In genomic region chr19:14519860-14520407, GRCh38 we compare ENCODE assay signal across 8 cellular contexts. TPM values are rescaled to one million over a fixed set of nuclear protein-coding genes. Genes with fewer than 3 reads are reported as not detected.
A peak's percentile ranks its signal among the peaks of the same experiment; 100 is the strongest.
DNase-seq lines count a peak whose midpoint lies in the region; ATAC-seq and TF ChIP-seq lines count a peak whose summit lies in the region.

No MANE protein-coding gene starts in this region.

- H3K36me3 Mint-ChIP-seq in activated naive CD8-positive, alpha-beta T cell treated with anti-CD3 and anti-CD28 coated beads, Interleukin-2, amount 50 U/mL, for 24 hours (ENCODE audit: low read depth): peaks cover 28% of the 10 kb centered on the region

- H3K27ac ChIP-seq in right atrium auricular region (peak overlapping the region; percentile 100), vagina (peak overlapping the region; percentile 100), right cardiac atrium (ENCODE audit: low read length) (no peak overlapping the region)

- H3K27me3 Mint-ChIP-seq in activated naive CD8-positive, alpha-beta T cell treated with anti-CD3 and anti-CD28 coated beads, Interleukin-2, amount 50 U/mL, for 24 hours: no peaks in the 10 kb centered on the region

- no peak for TF ChIP-seq CTCF in right atrium auricular region (IDR thresholded peaks at IDR 0.05)
- no peak for TF ChIP-seq CTCF in vagina (IDR thresholded peaks at IDR 0.05)

- no peaks in the 10 kb centered on the region for H3K9me3 Mint-ChIP-seq in activated naive CD8-positive, alpha-beta T cell treated with anti-CD3 and anti-CD28 coated beads, Interleukin-2, amount 50 U/mL, for 24 hours

- intact Hi-C loops in left cardiac atrium (cut with DNase I): no loop called here
- intact Hi-C loops in vagina (cut with DNase I): no loop called here
- intact Hi-C loops in right cardiac atrium (cut with DNase I): no loop called here

- no peaks in the 10 kb centered on the region for H3K27me3 ChIP-seq in right atrium auricular region
- H3K27me3 ChIP-seq in vagina: no peaks in the 10 kb centered on the region
- no peaks in the 10 kb centered on the region for H3K27me3 ChIP-seq in right cardiac atrium (ENCODE audit: control insufficient read depth, insufficient read depth)

- H3K4me1 ChIP-seq in right atrium auricular region (peaks cover 0 to 35% of the 10 kb centered on the region in 2 donors), vagina (peaks cover 33% of the 10 kb centered on the region), right cardiac atrium (ENCODE audit: control insufficient read depth, insufficient read depth, low read length) (peaks cover 5% of the 10 kb centered on the region)

- 54% methylated on average over 2 of the region's 2 CpGs for WGBS in right cardiac atrium

- H3K27ac Mint-ChIP-seq in activated naive CD8-positive, alpha-beta T cell treated with anti-CD3 and anti-CD28 coated beads, Interleukin-2, amount 50 U/mL, for 24 hours: peak overlapping the region; percentile 97

- DNase-seq in right atrium auricular region (ENCODE audit: low spot score): no peak
- DNase-seq in left cardiac atrium: no peak
- no peak for DNase-seq in activated naive CD8-positive, alpha-beta T cell treated with anti-CD3 and anti-CD28 coated beads, Interleukin-2, amount 50 U/mL, for 24 hours
- DNase-seq in lung microvascular endothelial cell (ENCODE audit: low read depth in 2 of 2): peak; percentile 80 to 87
- DNase-seq in vagina (ENCODE audit: extremely low spot score in 2 of 2): no peak
- DNase-seq in right cardiac atrium: no peak

- H3K4me1 Mint-ChIP-seq in activated naive CD8-positive, alpha-beta T cell treated with anti-CD3 and anti-CD28 coated beads, Interleukin-2, amount 50 U/mL, for 24 hours: peaks cover 65% of the 10 kb centered on the region

- TF ChIP-seq POLR2A in vagina (IDR thresholded peaks at IDR 0.05): no peak

- H3K9me3 ChIP-seq in right atrium auricular region (no peaks in the 10 kb centered on the region), vagina (no peaks in the 10 kb centered on the region), right cardiac atrium (ENCODE audit: control insufficient read depth, low read length) (no peaks in the 10 kb centered on the region)

- ATAC-seq in left cardiac atrium (no peak), GM19467 (IDR thresholded peaks at IDR 0.05; ENCODE audit: unreplicated experiment) (no peak), right cardiac atrium (no peak), HG02678 (IDR thresholded peaks at IDR 0.05; ENCODE audit: unreplicated experiment) (no peak)
- peak; percentile 8 for ATAC-seq in activated naive CD8-positive, alpha-beta T cell treated with anti-CD3 and anti-CD28 coated beads, Interleukin-2, amount 50 U/mL, for 24 hours

- H3K36me3 ChIP-seq in right atrium auricular region (peaks cover 19% of the 10 kb centered on the region), vagina (peaks cover 0 to 17% of the 10 kb centered on the region in 2 donors)

- peak overlapping the region; percentile 86 for H3K4me3 Mint-ChIP-seq in activated naive CD8-positive, alpha-beta T cell treated with anti-CD3 and anti-CD28 coated beads, Interleukin-2, amount 50 U/mL, for 24 hours

- no peak overlapping the region for H3K4me3 ChIP-seq in right atrium auricular region
- H3K4me3 ChIP-seq in vagina: no peak overlapping the region
- H3K4me3 ChIP-seq in right cardiac atrium (ENCODE audit: low read length): no peak overlapping the region

RNA-seq across cellular contexts. Expression of gene DNAJB1, which starts 1.7 kb away (rescaled TPM):
- total RNA-seq in right atrium auricular region (10 to 100 TPM; 36.5 to 52.9 TPM), left cardiac atrium (10 to 100 TPM; 50.7 to 70.5 TPM), lung microvascular endothelial cell (20.7 and 28.4 TPM in 2 replicates), vagina (164 TPM), right cardiac atrium (10 to 100 TPM; 46.7 to 69.5 (median 61.4) TPM)
- polyA plus RNA-seq in right cardiac atrium: 50.6 TPM

RNA-seq across cellular contexts. Expression of gene TECR, which starts 9.5 kb away (rescaled TPM):
- 10 to 100 TPM; 60.3 to 63.9 TPM for total RNA-seq in right atrium auricular region
- 100 to 1,000 TPM in 1 of 2 donors, 10 to 100 TPM in 1; 85.7 to 108 TPM for total RNA-seq in left cardiac atrium
- total RNA-seq in lung microvascular endothelial cell: 20.7 and 24.4 TPM in 2 replicates
- 110 TPM for total RNA-seq in vagina
- 100 to 1,000 TPM in 1 of 4 donors, 10 to 100 TPM in 3; 92.3 to 116 (median 96.8) TPM for total RNA-seq in right cardiac atrium
- polyA plus RNA-seq in right cardiac atrium: 102 TPM

RNA-seq across cellular contexts. Expression of gene GIPC1, which starts 24.0 kb away (rescaled TPM):
- total RNA-seq in right atrium auricular region (10 to 100 TPM; 49.6 to 58.2 TPM), left cardiac atrium (10 to 100 TPM; 49.7 to 49.8 TPM), lung microvascular endothelial cell (91.1 and 123 TPM in 2 replicates), vagina (81.0 TPM), right cardiac atrium (10 to 100 TPM; 47.0 to 57.3 (median 49.3) TPM)
- polyA plus RNA-seq in right cardiac atrium: 52.6 TPM

RNA-seq across cellular contexts. Expression of gene PTGER1, which starts 44.8 kb away (rescaled TPM):
- total RNA-seq in right atrium auricular region (not detected), left cardiac atrium (under 1 TPM; 0.24 to 0.97 TPM), lung microvascular endothelial cell (under 0.01 and 0.20 TPM in 2 replicates), vagina (not detected), right cardiac atrium (under 1 TPM in 1 of 4 donors, not detected in 3; 0.33 TPM)
- not detected for polyA plus RNA-seq in right cardiac atrium

RNA-seq across cellular contexts. Expression of gene NDUFB7, which starts 51.9 kb away (rescaled TPM):
- total RNA-seq in right atrium auricular region (100 to 1,000 TPM; 593 to 729 TPM), left cardiac atrium (100 to 1,000 TPM; 357 to 393 TPM), lung microvascular endothelial cell (382 and 418 TPM in 2 replicates), vagina (375 TPM), right cardiac atrium (100 to 1,000 TPM; 352 to 481 (median 400) TPM)
- 1,159 TPM for polyA plus RNA-seq in right cardiac atrium

Comparison
In these comparisons a context has a peak if more than half of its experiments do, and no peak if none do; other contexts are left out.
1. DNase-seq: peak in lung microvascular endothelial cell (2 of 2); none in right atrium auricular region (single experiment), left cardiac atrium (single experiment), activated naive CD8-positive, alpha-beta T cell treated with anti-CD3 and anti-CD28 coated beads, Interleukin-2, amount 50 U/mL, for 24 hours (single experiment), vagina (0 of 2) and right cardiac atrium (0 of 3).